1 cellular context compared by ENCODE assay signal in genomic region chr11:1221848-1222311, GRCh38.
TF ChIP-seq lines count a peak whose summit lies in the region.

No MANE protein-coding gene starts in this region.

TF ChIP-seq in SK-N-SH, 30 proteins besides CTCF, POLR2A, EP300 and RAD21 (continued from another document):
- TF ChIP-seq USF1 (IDR thresholded peaks at IDR 0.05; ENCODE audit: borderline replicate concordance, low read depth) (no peak), CHD2 (IDR thresholded peaks at IDR 0.05; ENCODE audit: low read length, partially characterized antibody) (no peak), MAX (IDR thresholded peaks at IDR 0.05; ENCODE audit: low read depth) (no peak), ELF1 (IDR thresholded peaks at IDR 0.05) (no peak), YY1 (IDR thresholded peaks at IDR 0.05; ENCODE audit: low read depth) (no peak), MEF2A (IDR thresholded peaks at IDR 0.05; ENCODE audit: borderline replicate concordance, low read depth) (no peak), FOXJ3 (CRISPR knock-in tag; IDR thresholded peaks at IDR 0.05) (no peak), FOSL2 (IDR thresholded peaks at IDR 0.05; ENCODE audit: borderline replicate concordance, low read depth) (no peak), SMC3 (IDR thresholded peaks at IDR 0.05; ENCODE audit: low read depth, low read length) (no peak), MXI1 (IDR thresholded peaks at IDR 0.05; ENCODE audit: low read depth, low read length) (no peak), RCOR1 (IDR thresholded peaks at IDR 0.05; ENCODE audit: low read length) (no peak), RXRA (IDR thresholded peaks at IDR 0.05; ENCODE audit: borderline replicate concordance, low read depth) (no peak)
